24 cellular contexts compared by ENCODE assay signal in genomic region chr11:108571001-108571400, GRCh38. TPM values are rescaled to one million over a fixed set of nuclear protein-coding genes. Genes with fewer than 3 reads are reported as not detected.
DNase-seq lines count a peak whose midpoint lies in the region; ATAC-seq, FAIRE-seq and TF ChIP-seq lines count a peak whose summit lies in the region.
"Had no signal": no experiment of that assay in that cellular context is flagged by ENCODE, and none has a peak within 500 bp of the region (broad histone marks: within the 10 kb centered on the region; RNA-seq: fewer than 3 reads in every experiment).

No MANE protein-coding gene starts in this region.

- DNase-seq in astrocyte (ENCODE audit: low read depth) (no peak), left lobe of liver (ENCODE audit: low spot score) (no peak), suprapubic skin (ENCODE audit: low spot score in 2 of 2) (no peak), activated gamma-delta T cell treated with Interleukin-2 at 50 U/mL for 16 hours (no peak), HAP-1 (ENCODE audit: low spot score in 2 of 2) (no peak), H7 (no peak)
- DNase-seq: activated CD4-positive, alpha-beta T cell treated with anti-CD3 and anti-CD28 coated beads, Interleukin-2, amount 50 U/mL, for 48 hours; activated T-cell treated with anti-CD3 and anti-CD28 coated beads, Interleukin-2, amount 50 U/mL, for 48 hours; AML-193; Calu3; cortex of kidney; left ventricle myocardium superior; NCI-H1436 treated with DMSO at 0.1 percent for 48 hours; NK-92 treated with Interleukin-12 subunit alpha and Interleukin-12 subunit beta, amount 100 ng/mL, for 24 hours; ovary; stimulated activated CD4-positive, alpha-beta T cell treated with anti-CD3 and anti-CD28 coated beads, Interleukin-2, amount 100 ng/mL, for 48 hours; SW 1271 had no signal

- no peaks in the 10 kb centered on the region for H3K36me3 Mint-ChIP-seq in astrocyte (ENCODE audit: low read depth, unreplicated experiment)
- H3K36me3 Mint-ChIP-seq: brain had no signal

- in situ Hi-C loops in HAP-1 (cut with MboI; ENCODE audit: low sequenced_read_pairs) = no loop called here

- H3K9ac ChIP-seq in astrocyte (ENCODE audit: low read length) = no peak overlapping the region

- H3K4me1 Mint-ChIP-seq in astrocyte (ENCODE audit: low read depth, unreplicated experiment) = peaks cover 6% of the 10 kb centered on the region
- H3K4me1 Mint-ChIP-seq: brain had no signal

- H3K4me3 Mint-ChIP-seq in astrocyte (ENCODE audit: unreplicated experiment) = no peak overlapping the region
- H3K4me3 Mint-ChIP-seq: activated naive CD8-positive, alpha-beta T cell; brain had no signal

- TF ChIP-seq POLR2A in suprapubic skin (IDR thresholded peaks at IDR 0.05) = no peak

- H3K9me3 ChIP-seq in KOPT-K1 (ENCODE audit: insufficient read depth, low read length, poor library complexity, severe bottlenecking) (peaks cover 5% of the 10 kb centered on the region), astrocyte (ENCODE audit: insufficient read depth, low read depth, low read length) (peaks cover 4% of the 10 kb centered on the region), suprapubic skin (no peaks in the 10 kb centered on the region), HAP-1 (no peaks in the 10 kb centered on the region; the same call in 1 of the 2 replicates)
- H3K9me3 ChIP-seq: ovary, vagina had no signal

- 48% methylated on average over 2 of the region's 2 CpGs for WGBS in suprapubic skin

- FAIRE-seq in astrocyte (lab: Jason Lieb, UNC) = no peak
- FAIRE-seq: GM19239 had no signal

- H3K27ac ChIP-seq in KOPT-K1 (ENCODE audit: low read depth, low read length, poor library complexity, severe bottlenecking) (peak overlapping the region; percentile 53), astrocyte (ENCODE audit: low read depth, low read length) (no peak overlapping the region), suprapubic skin (peak overlapping the region; percentile 74)
- H3K27ac ChIP-seq: gastroesophageal sphincter, ovary, vagina had no signal

- no peak overlapping the region for H2AFZ ChIP-seq in astrocyte (ENCODE audit: low read depth, low read length)

- no peaks in the 10 kb centered on the region for H3K27me3 ChIP-seq in astrocyte (ENCODE audit: insufficient read depth, low read length)
- H3K27me3 ChIP-seq in suprapubic skin = no peaks in the 10 kb centered on the region
- no peaks in the 10 kb centered on the region for H3K27me3 ChIP-seq in HAP-1 (ENCODE audit: low read depth)
- H3K27me3 ChIP-seq in H7 (ENCODE audit: control insufficient read depth, insufficient read depth, low read length) = no peaks in the 10 kb centered on the region
- H3K27me3 ChIP-seq: gastroesophageal sphincter, ovary, vagina had no signal

- H3K27me3 Mint-ChIP-seq in astrocyte (ENCODE audit: low read depth, unreplicated experiment) = no peaks in the 10 kb centered on the region
- H3K27me3 Mint-ChIP-seq: activated naive CD8-positive, alpha-beta T cell; brain had no signal

- peak overlapping the region; percentile 50 for H3K27ac Mint-ChIP-seq in astrocyte (ENCODE audit: unreplicated experiment)
- H3K27ac Mint-ChIP-seq: activated naive CD8-positive, alpha-beta T cell; brain had no signal

- no peak overlapping the region for H3K4me2 ChIP-seq in astrocyte (ENCODE audit: low read length)

- TF ChIP-seq CTCF in astrocyte (IDR thresholded peaks at IDR 0.05; ENCODE audit: insufficient read depth, low read depth, low read length) (no peak), suprapubic skin (IDR thresholded peaks at IDR 0.05) (no peak)

- no peaks in the 10 kb centered on the region for H3K4me1 ChIP-seq in astrocyte (ENCODE audit: insufficient read depth, low read length)
- H3K4me1 ChIP-seq in suprapubic skin = peaks cover 22% of the 10 kb centered on the region
- H3K4me1 ChIP-seq in HAP-1 = no peaks in the 10 kb centered on the region
- H3K4me1 ChIP-seq: gastroesophageal sphincter had no signal

- H3K4me3 ChIP-seq in astrocyte (ENCODE audit: insufficient read depth, low read depth, low read length) (no peak overlapping the region), suprapubic skin (no peak overlapping the region), HAP-1 (no peak overlapping the region), H7 (ENCODE audit: insufficient read depth, low read depth, low read length) (no peak overlapping the region)
- H3K4me3 ChIP-seq: gastroesophageal sphincter, ovary, vagina had no signal

- H3K36me3 ChIP-seq in KOPT-K1 (ENCODE audit: insufficient read depth, low read length) (no peaks in the 10 kb centered on the region), astrocyte (ENCODE audit: insufficient read depth, low read length) (no peaks in the 10 kb centered on the region), suprapubic skin (no peaks in the 10 kb centered on the region), HAP-1 (replicated peaks) (0 out of 2 replicates have a peak, but pooled peaks cover 3% of the 10 kb centered on the region), H7 (replicated peaks; ENCODE audit: control insufficient read depth, insufficient read depth, low read length) (no peaks in the 10 kb centered on the region)
- H3K36me3 ChIP-seq: gastroesophageal sphincter, ovary, vagina had no signal

- H3K9me3 Mint-ChIP-seq in astrocyte (ENCODE audit: unreplicated experiment) = no peaks in the 10 kb centered on the region

- no peak for TF ChIP-seq EP300 in suprapubic skin (IDR thresholded peaks at IDR 0.05)

- H4K20me1 ChIP-seq in astrocyte (ENCODE audit: insufficient read depth, low read length) = no peaks in the 10 kb centered on the region

- no peaks in the 10 kb centered on the region for H3K79me2 ChIP-seq in astrocyte (ENCODE audit: insufficient read depth, low read length)

- ATAC-seq in left lobe of liver = peak; percentile 24
- ATAC-seq: gastroesophageal sphincter, HCT116, left ventricle myocardium superior had no signal

RNA-seq across cellular contexts. Expression of gene EXPH5, which starts 22.6 kb away (rescaled TPM):
- total RNA-seq in astrocyte = 4.7 and 7.9 TPM in 2 replicates
- total RNA-seq in left lobe of liver = 12.8 TPM
- 100 to 1,000 TPM; 120 to 232 (median 149) TPM for total RNA-seq in suprapubic skin
- total RNA-seq in H7 (2014; rRNA removed; shearing (Covaris generic)) = 1.2 and 1.9 TPM in 2 replicates
